14 cellular contexts compared by ENCODE assay signal in genomic region chr4:102157984-102158383, GRCh38.
"Had no signal": no experiment of that assay in that cellular context is flagged by ENCODE, and none has a peak within 500 bp of the region (broad histone marks: within the 10 kb centered on the region; RNA-seq: fewer than 3 reads in every experiment).

No MANE protein-coding gene starts in this region.

- H3K4me3 ChIP-seq: hepatocyte, upper lobe of right lung had no signal

- H3K36me3 ChIP-seq: upper lobe of right lung had no signal

- DNase-seq: activated CD4-positive, alpha-beta memory T cell treated with anti-CD3 and anti-CD28 coated beads, Interleukin-2, amount 10 ng/mL, durations not matched to agents 7 days and 5 days; activated gamma-delta T cell; activated naive CD8-positive, alpha-beta T cell treated with anti-CD3 and anti-CD28 coated beads for 36 hours; activated T-cell treated with anti-CD3 and anti-CD28 coated beads, Interleukin-2, amount 50 U/mL, for 48 hours; cerebellar nuclear complex; endodermal cell; erythroblast; kidney glomerular epithelial cell; naive B cell; stimulated activated CD4-positive, alpha-beta T cell treated with anti-CD3 and anti-CD28 coated beads, Interleukin-15, amount 100 ng/mL, for 24 hours; stimulated activated CD4-positive, alpha-beta T cell treated with anti-CD3 and anti-CD28 coated beads, Interleukin-4, amount 100 ng/mL, for 24 hours; upper lobe of right lung had no signal

- H3K4me2 ChIP-seq: hepatocyte had no signal

- H3K9ac ChIP-seq: parathyroid adenoma had no signal

- H3K4me1 ChIP-seq: parathyroid adenoma, upper lobe of right lung had no signal

- H3K27me3 ChIP-seq: hepatocyte, upper lobe of right lung had no signal

- H3K79me2 ChIP-seq: hepatocyte, parathyroid adenoma had no signal

- H3K9me3 ChIP-seq: upper lobe of right lung had no signal

- H2AFZ ChIP-seq: hepatocyte, parathyroid adenoma had no signal
